In the genomic region with DNA sequence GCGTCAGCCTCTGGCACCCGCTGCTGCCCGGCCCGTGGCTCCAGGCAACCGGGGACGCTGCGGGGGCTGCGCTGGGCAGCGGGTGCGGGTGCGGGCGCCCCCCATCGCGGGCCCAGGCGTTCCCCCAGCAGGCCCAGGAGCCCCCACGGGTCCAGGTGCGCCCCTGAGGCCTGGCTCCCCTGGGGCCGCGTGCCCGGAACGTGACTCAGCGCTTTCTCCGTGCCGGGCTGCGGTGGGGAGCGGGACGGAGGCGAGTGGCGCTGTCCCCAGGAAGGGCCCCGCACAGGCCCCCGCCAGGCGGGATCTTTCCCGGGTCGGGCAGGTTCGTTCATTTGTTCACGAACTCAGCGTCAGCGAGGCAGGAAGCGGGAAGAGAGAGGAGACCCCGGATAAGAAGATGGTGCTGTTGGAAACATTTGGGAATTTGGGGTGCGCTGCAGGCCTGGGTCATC, we compare ENCODE assay signal across 1 cellular context.
TF ChIP-seq lines count a peak whose summit lies in the region.

No MANE protein-coding gene starts in this region.

TF ChIP-seq in K562, 482 proteins besides CTCF, POLR2A, EP300 and RAD21:
- TF ChIP-seq SNIP1 (IDR thresholded peaks at IDR 0.05; ENCODE audit: low read depth) (no peak), ZNF316 (IDR thresholded peaks at IDR 0.05) (0 out of 2 replicates have a peak, but pooled peaks have one; percentile 7), SRF (CRISPR knock-in tag; IDR thresholded peaks at IDR 0.05) (no peak), ZNF551 (CRISPR knock-in tag; IDR thresholded peaks at IDR 0.05) (no peak), ZNF586 (CRISPR knock-in tag; conservative IDR thresholded peaks at IDR 0.05) (no peak), KLF6 (CRISPR knock-in tag; IDR thresholded peaks at IDR 0.05; ENCODE audit: borderline replicate concordance) (no peak), FOXK1 (CRISPR knock-in tag; IDR thresholded peaks at IDR 0.05; ENCODE audit: borderline replicate concordance) (no peak), HCFC1 (IDR thresholded peaks at IDR 0.05; ENCODE audit: low read depth, low read length) (no peak), RBFOX2 (IDR thresholded peaks at IDR 0.05; ENCODE audit: low read depth, low read length) (peak; percentile 11; the same call in 1 of the 2 replicates), SLC30A9 (CRISPR knock-in tag; IDR thresholded peaks at IDR 0.05) (no peak), POLR2AphosphoS2 (IDR thresholded peaks at IDR 0.05; ENCODE audit: low read length) (no peak), ELF2 (CRISPR knock-in tag; IDR thresholded peaks at IDR 0.05) (no peak)
- TF ChIP-seq, protein P1, sequence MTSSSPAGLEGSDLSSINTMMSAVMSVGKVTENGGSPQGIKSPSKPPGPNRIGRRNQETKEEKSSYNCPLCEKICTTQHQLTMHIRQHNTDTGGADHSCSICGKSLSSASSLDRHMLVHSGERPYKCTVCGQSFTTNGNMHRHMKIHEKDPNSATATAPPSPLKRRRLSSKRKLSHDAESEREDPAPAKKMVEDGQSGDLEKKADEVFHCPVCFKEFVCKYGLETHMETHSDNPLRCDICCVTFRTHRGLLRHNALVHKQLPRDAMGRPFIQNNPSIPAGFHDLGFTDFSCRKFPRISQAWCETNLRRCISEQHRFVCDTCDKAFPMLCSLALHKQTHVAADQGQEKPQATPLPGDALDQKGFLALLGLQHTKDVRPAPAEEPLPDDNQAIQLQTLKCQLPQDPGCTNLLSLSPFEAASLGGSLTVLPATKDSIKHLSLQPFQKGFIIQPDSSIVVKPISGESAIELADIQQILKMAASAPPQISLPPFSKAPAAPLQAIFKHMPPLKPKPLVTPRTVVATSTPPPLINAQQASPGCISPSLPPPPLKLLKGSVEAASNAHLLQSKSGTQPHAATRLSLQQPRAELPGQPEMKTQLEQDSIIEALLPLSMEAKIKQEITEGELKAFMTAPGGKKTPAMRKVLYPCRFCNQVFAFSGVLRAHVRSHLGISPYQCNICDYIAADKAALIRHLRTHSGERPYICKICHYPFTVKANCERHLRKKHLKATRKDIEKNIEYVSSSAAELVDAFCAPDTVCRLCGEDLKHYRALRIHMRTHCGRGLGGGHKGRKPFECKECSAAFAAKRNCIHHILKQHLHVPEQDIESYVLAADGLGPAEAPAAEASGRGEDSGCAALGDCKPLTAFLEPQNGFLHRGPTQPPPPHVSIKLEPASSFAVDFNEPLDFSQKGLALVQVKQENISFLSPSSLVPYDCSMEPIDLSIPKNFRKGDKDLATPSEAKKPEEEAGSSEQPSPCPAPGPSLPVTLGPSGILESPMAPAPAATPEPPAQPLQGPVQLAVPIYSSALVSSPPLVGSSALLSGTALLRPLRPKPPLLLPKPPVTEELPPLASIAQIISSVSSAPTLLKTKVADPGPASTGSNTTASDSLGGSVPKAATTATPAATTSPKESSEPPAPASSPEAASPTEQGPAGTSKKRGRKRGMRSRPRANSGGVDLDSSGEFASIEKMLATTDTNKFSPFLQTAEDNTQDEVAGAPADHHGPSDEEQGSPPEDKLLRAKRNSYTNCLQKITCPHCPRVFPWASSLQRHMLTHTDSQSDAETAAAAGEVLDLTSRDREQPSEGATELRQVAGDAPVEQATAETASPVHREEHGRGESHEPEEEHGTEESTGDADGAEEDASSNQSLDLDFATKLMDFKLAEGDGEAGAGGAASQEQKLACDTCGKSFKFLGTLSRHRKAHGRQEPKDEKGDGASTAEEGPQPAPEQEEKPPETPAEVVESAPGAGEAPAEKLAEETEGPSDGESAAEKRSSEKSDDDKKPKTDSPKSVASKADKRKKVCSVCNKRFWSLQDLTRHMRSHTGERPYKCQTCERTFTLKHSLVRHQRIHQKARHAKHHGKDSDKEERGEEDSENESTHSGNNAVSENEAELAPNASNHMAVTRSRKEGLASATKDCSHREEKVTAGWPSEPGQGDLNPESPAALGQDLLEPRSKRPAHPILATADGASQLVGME (CRISPR knock-in tag; IDR thresholded peaks at IDR 0.05) = no peak
- TF ChIP-seq, protein P2, sequence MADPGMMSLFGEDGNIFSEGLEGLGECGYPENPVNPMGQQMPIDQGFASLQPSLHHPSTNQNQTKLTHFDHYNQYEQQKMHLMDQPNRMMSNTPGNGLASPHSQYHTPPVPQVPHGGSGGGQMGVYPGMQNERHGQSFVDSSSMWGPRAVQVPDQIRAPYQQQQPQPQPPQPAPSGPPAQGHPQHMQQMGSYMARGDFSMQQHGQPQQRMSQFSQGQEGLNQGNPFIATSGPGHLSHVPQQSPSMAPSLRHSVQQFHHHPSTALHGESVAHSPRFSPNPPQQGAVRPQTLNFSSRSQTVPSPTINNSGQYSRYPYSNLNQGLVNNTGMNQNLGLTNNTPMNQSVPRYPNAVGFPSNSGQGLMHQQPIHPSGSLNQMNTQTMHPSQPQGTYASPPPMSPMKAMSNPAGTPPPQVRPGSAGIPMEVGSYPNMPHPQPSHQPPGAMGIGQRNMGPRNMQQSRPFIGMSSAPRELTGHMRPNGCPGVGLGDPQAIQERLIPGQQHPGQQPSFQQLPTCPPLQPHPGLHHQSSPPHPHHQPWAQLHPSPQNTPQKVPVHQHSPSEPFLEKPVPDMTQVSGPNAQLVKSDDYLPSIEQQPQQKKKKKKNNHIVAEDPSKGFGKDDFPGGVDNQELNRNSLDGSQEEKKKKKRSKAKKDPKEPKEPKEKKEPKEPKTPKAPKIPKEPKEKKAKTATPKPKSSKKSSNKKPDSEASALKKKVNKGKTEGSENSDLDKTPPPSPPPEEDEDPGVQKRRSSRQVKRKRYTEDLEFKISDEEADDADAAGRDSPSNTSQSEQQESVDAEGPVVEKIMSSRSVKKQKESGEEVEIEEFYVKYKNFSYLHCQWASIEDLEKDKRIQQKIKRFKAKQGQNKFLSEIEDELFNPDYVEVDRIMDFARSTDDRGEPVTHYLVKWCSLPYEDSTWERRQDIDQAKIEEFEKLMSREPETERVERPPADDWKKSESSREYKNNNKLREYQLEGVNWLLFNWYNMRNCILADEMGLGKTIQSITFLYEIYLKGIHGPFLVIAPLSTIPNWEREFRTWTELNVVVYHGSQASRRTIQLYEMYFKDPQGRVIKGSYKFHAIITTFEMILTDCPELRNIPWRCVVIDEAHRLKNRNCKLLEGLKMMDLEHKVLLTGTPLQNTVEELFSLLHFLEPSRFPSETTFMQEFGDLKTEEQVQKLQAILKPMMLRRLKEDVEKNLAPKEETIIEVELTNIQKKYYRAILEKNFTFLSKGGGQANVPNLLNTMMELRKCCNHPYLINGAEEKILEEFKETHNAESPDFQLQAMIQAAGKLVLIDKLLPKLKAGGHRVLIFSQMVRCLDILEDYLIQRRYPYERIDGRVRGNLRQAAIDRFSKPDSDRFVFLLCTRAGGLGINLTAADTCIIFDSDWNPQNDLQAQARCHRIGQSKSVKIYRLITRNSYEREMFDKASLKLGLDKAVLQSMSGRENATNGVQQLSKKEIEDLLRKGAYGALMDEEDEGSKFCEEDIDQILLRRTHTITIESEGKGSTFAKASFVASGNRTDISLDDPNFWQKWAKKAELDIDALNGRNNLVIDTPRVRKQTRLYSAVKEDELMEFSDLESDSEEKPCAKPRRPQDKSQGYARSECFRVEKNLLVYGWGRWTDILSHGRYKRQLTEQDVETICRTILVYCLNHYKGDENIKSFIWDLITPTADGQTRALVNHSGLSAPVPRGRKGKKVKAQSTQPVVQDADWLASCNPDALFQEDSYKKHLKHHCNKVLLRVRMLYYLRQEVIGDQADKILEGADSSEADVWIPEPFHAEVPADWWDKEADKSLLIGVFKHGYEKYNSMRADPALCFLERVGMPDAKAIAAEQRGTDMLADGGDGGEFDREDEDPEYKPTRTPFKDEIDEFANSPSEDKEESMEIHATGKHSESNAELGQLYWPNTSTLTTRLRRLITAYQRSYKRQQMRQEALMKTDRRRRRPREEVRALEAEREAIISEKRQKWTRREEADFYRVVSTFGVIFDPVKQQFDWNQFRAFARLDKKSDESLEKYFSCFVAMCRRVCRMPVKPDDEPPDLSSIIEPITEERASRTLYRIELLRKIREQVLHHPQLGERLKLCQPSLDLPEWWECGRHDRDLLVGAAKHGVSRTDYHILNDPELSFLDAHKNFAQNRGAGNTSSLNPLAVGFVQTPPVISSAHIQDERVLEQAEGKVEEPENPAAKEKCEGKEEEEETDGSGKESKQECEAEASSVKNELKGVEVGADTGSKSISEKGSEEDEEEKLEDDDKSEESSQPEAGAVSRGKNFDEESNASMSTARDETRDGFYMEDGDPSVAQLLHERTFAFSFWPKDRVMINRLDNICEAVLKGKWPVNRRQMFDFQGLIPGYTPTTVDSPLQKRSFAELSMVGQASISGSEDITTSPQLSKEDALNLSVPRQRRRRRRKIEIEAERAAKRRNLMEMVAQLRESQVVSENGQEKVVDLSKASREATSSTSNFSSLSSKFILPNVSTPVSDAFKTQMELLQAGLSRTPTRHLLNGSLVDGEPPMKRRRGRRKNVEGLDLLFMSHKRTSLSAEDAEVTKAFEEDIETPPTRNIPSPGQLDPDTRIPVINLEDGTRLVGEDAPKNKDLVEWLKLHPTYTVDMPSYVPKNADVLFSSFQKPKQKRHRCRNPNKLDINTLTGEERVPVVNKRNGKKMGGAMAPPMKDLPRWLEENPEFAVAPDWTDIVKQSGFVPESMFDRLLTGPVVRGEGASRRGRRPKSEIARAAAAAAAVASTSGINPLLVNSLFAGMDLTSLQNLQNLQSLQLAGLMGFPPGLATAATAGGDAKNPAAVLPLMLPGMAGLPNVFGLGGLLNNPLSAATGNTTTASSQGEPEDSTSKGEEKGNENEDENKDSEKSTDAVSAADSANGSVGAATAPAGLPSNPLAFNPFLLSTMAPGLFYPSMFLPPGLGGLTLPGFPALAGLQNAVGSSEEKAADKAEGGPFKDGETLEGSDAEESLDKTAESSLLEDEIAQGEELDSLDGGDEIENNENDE (IDR thresholded peaks at IDR 0.05; ENCODE audit: low read depth, low read length) = no peak
